Comparison of ENCODE assay signal across 21 cellular contexts in the genomic region with DNA sequence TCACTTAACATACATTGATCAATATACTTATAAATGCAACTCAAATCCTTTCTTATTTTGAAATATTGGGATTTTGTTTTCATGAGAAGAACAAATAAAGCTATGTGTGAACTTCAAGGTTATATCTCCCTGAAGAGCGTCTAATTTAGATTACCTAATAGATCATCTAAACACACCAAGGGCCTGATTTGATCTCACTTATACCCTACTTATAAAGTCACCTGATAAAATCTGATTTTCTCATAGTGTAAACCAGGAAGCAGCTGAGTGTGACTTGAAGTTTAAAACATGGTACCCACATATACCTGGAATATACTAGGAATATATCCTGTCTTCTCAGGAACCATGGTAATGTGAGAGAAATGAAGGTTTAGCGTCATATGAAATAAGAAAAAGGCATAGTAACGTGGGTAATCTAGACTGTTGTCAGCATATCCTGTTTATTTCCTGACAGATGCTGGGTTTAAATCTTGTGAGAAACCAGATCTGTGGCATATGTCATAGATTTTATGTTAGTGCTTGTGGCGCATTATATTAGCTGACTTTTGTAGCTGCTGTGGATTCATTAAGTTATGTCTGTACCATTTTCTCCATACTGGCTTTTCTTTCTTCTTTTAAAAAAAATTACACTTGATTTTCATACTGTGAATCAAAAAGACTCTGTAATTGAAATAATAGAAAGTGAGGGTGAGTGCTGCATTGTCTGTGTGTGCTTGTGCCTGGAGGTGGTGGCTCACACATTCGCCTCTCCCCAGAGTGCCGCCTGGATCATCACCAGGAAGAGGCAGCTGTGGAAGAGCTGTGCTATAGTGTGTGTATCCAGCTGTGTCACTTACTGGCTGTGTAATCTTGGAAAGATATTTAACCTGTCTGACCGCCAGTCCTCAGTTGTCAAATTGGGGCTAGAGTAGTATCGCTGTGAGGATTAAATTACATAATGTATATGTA.
A peak's percentile ranks its signal among the peaks of the same experiment; 100 is the strongest.
DNase-seq lines count a peak whose midpoint lies in the region; ATAC-seq, FAIRE-seq and TF ChIP-seq lines count a peak whose summit lies in the region.
"Had no signal": no experiment of that assay in that cellular context is flagged by ENCODE, and none has a peak within 500 bp of the region (broad histone marks: within the 10 kb centered on the region; RNA-seq: fewer than 3 reads in every experiment).

No MANE protein-coding gene starts in this region.

- H2BK120ac ChIP-seq in H1 (replicated peaks; ENCODE audit: low read depth, low read length) = no peak overlapping the region

- H3K9me2 ChIP-seq in Loucy (replicated peaks; ENCODE audit: low read depth, low read length) = no peaks in the 10 kb centered on the region

- no peak for TF ChIP-seq RAD21 in H1 (IDR thresholded peaks at IDR 0.05 in 1 of 2, conservative IDR thresholded peaks at IDR 0.05 in 1 of 2; ENCODE audit: low read depth in 2 of 2, low read length in 2 of 2)

- H4K20me1 ChIP-seq in Loucy (ENCODE audit: insufficient read depth, low read length, poor library complexity, severe bottlenecking) = no peaks in the 10 kb centered on the region
- H4K20me1 ChIP-seq in H1 (replicated peaks in 1 of 2; ENCODE audit: control insufficient read depth in 1 of 2, insufficient read depth in 2 of 2, low read length in 2 of 2) = no peaks in the 10 kb centered on the region

- no peak overlapping the region for H4K5ac ChIP-seq in H1 (ENCODE audit: insufficient read length, low read depth, low read length)

- FAIRE-seq in H1 (lab: Jason Lieb, UNC) = no peak
- FAIRE-seq: keratinocyte, pancreas had no signal

- H3K9ac ChIP-seq in Loucy (ENCODE audit: low read depth, low read length, poor library complexity, severe bottlenecking) (peak overlapping the region; percentile 56), H1 (replicated peaks in 1 of 4; ENCODE audit: extremely low read depth in 1 of 4, low read depth in 3 of 4, low read length in 3 of 4) (no peak overlapping the region)

- no peak overlapping the region for H2BK20ac ChIP-seq in H1 (ENCODE audit: low read length)

- no peaks in the 10 kb centered on the region for H3K79me1 ChIP-seq in H1 (ENCODE audit: low read depth, low read length)

- H3K36me3 Mint-ChIP-seq in activated CD4-positive, alpha-beta T cell treated with anti-CD3 and anti-CD28 coated beads for 36 hours (ENCODE audit: low read depth) = no peaks in the 10 kb centered on the region
- H3K36me3 Mint-ChIP-seq: stimulated activated naive B cell treated with anti-CD40 and anti-IgM and Interleukin-4, amounts not matched to agents 10 μg/mL and 1 μg/mL and 100 μg/mL, for 72 hours had no signal

- H3K4me3 Mint-ChIP-seq in activated CD4-positive, alpha-beta T cell treated with anti-CD3 and anti-CD28 coated beads for 36 hours = no peak overlapping the region
- H3K4me3 Mint-ChIP-seq: stimulated activated naive B cell treated with anti-CD40 and anti-IgM and Interleukin-4, amounts not matched to agents 10 μg/mL and 1 μg/mL and 100 μg/mL, for 72 hours had no signal

- H3K18ac ChIP-seq in H1 (ENCODE audit: extremely low read depth, low read length) = no peak overlapping the region

- H3K27me3 ChIP-seq in Loucy (ENCODE audit: insufficient read depth, low read length, poor library complexity, severe bottlenecking) (no peaks in the 10 kb centered on the region), H1 (replicated peaks in 1 of 4; ENCODE audit: control insufficient read depth in 3 of 4, extremely low read depth in 1 of 4, insufficient read depth in 3 of 4, low read length in 3 of 4) (no peaks in the 10 kb centered on the region)
- H3K27me3 ChIP-seq: pancreas, sigmoid colon had no signal

- H3K23me2 ChIP-seq in H1 (ENCODE audit: low read depth, low read length) = no peaks in the 10 kb centered on the region

- H3K4me1 ChIP-seq in Loucy (ENCODE audit: insufficient read depth, low read length, poor library complexity, severe bottlenecking) (peaks cover 52% of the 10 kb centered on the region), H1 (replicated peaks in 1 of 4; ENCODE audit: control insufficient read depth in 3 of 4, insufficient read depth in 4 of 4, low read length in 3 of 4) (peaks cover 0 to 13% (median 8%) of the 10 kb centered on the region in 4 experiments; a peak in 4 of 7 replicates)
- H3K4me1 ChIP-seq: pancreas, sigmoid colon had no signal

- H3K79me2 ChIP-seq in Loucy (ENCODE audit: insufficient read depth, low read length) (no peaks in the 10 kb centered on the region), H1 (ENCODE audit: control insufficient read depth in 1 of 2, insufficient read depth in 2 of 2, low read length in 2 of 2) (no peaks in the 10 kb centered on the region)

- no peak overlapping the region for H3K56ac ChIP-seq in H1 (replicated peaks; ENCODE audit: insufficient read length, low read depth, low read length)

- no peak for ATAC-seq in activated CD4-positive, alpha-beta T cell treated with anti-CD3 and anti-CD28 coated beads for 36 hours
- ATAC-seq in GM18502 (IDR thresholded peaks at IDR 0.05; ENCODE audit: poor library complexity, unreplicated experiment) = no peak
- ATAC-seq: pancreas; PC-3; stimulated activated naive B cell treated with anti-CD40 and anti-IgM and Interleukin-4, amounts not matched to agents 10 μg/mL and 1 μg/mL and 100 μg/mL, for 72 hours had no signal

- H3K9me3 Mint-ChIP-seq in activated CD4-positive, alpha-beta T cell treated with anti-CD3 and anti-CD28 coated beads for 36 hours (ENCODE audit: low read depth) = no peaks in the 10 kb centered on the region
- H3K9me3 Mint-ChIP-seq: stimulated activated naive B cell treated with anti-CD40 and anti-IgM and Interleukin-4, amounts not matched to agents 10 μg/mL and 1 μg/mL and 100 μg/mL, for 72 hours had no signal

- no peak overlapping the region for H2BK15ac ChIP-seq in H1 (ENCODE audit: low read length)

- peaks cover 5% of the 10 kb centered on the region for H3K27me3 Mint-ChIP-seq in activated CD4-positive, alpha-beta T cell treated with anti-CD3 and anti-CD28 coated beads for 36 hours
- H3K27me3 Mint-ChIP-seq: stimulated activated naive B cell treated with anti-CD40 and anti-IgM and Interleukin-4, amounts not matched to agents 10 μg/mL and 1 μg/mL and 100 μg/mL, for 72 hours had no signal

- no peak for DNase-seq in activated CD4-positive, alpha-beta T cell treated with anti-CD3 and anti-CD28 coated beads for 36 hours
- no peak for DNase-seq in activated CD4-positive, alpha-beta T cell treated with anti-CD3 and anti-CD28 coated beads, Interleukin-2, amount 50 U/mL, for 1 hour
- DNase-seq in NCI-H510A treated with DMSO at 0.1 percent for 48 hours (lab: John Stamatoyannopoulos, UW) (peak; percentile 80), H1 (ENCODE audit: low read depth in 1 of 2, low spot score in 2 of 2) (no peak), KG1 (lab: John Stamatoyannopoulos, UW) (no peak), posterior cingulate gyrus (no peak)
- DNase-seq: ACHN; activated gamma-delta T cell treated with Interleukin-2 at 50 U/mL for 16 hours; amniotic stem cell; foreskin fibroblast; hippocampal formation; NCI-H446; pancreas; PC-3; SIG-M5; sigmoid colon; stimulated activated naive B cell treated with anti-CD40 and anti-IgM and Interleukin-4, amounts not matched to agents 10 μg/mL and 1 μg/mL and 100 μg/mL, for 72 hours had no signal

- no peak overlapping the region for H3K14ac ChIP-seq in H1 (ENCODE audit: insufficient read length)

- no peak overlapping the region for H3K27ac ChIP-seq in H1 (ENCODE audit: low read depth, low read length)
- H3K27ac ChIP-seq: epithelial cell of prostate, pancreas, sigmoid colon had no signal

- CTCF ChIA-PET in activated CD4-positive, alpha-beta T cell treated with anti-CD3 and anti-CD28 coated beads for 36 hours (lab: Charles Lee) = interaction anchor here (0.6 to 2.4 kb wide), 6 partner anchors 13 to 105 kb away, joined by 3 to 12 read pairs (median 5); no protein-coding TSS in a partner anchor
- CTCF ChIA-PET in H1 (lab: Charles Lee; ENCODE audit: partially characterized antibody) = interaction anchor here (0.6 to 4.9 kb wide), 22 partner anchors 9 to 1063 kb away, joined by 3 to 21 read pairs (median 4); no protein-coding TSS in a partner anchor

- H3K36me3 ChIP-seq in Loucy (ENCODE audit: insufficient read depth, low read length) (no peaks in the 10 kb centered on the region), H1 (ENCODE audit: control insufficient read depth in 2 of 4, insufficient read depth in 4 of 4, low read length in 3 of 4) (no peaks in the 10 kb centered on the region)
- H3K36me3 ChIP-seq: pancreas, sigmoid colon had no signal

- no peak overlapping the region for H2BK5ac ChIP-seq in H1 (ENCODE audit: low read depth, low read length)

- TF ChIP-seq CTCF in Loucy (conservative IDR thresholded peaks at IDR 0.05; ENCODE audit: low read length) = no peak
- no peak for TF ChIP-seq CTCF in H1 (IDR thresholded peaks at IDR 0.05; ENCODE audit: control extremely low read depth in 1 of 3, insufficient read depth in 1 of 3, low read depth in 1 of 3, low read length in 3 of 3)

- H2BK12ac ChIP-seq in H1 (ENCODE audit: low read depth, low read length) = no peak overlapping the region

- H2AFZ ChIP-seq in Loucy (ENCODE audit: low read length) = no peak overlapping the region
- H2AFZ ChIP-seq in H1 (ENCODE audit: low read length) = 0 out of 2 replicates have a peak overlapping the region, but pooled peaks have one; percentile 12

- H3K23ac ChIP-seq in H1 (ENCODE audit: insufficient read length) = no peak overlapping the region

- intact Hi-C loops in activated CD4-positive, alpha-beta T cell treated with anti-CD3 and anti-CD28 coated beads for 36 hours (cut with DNase I, micrococcal nuclease) = no loop called here
- intact Hi-C loops in posterior cingulate gyrus (cut with DNase I) = no loop called here

- TF ChIP-seq POLR2A in H1 (IDR thresholded peaks at IDR 0.05; ENCODE audit: control extremely low read depth in 1 of 2, low read depth in 2 of 2, low read length in 2 of 2) = no peak

- H4K8ac ChIP-seq in H1 (ENCODE audit: extremely low read depth, insufficient read depth, low read length) = no peak overlapping the region

- POLR2A ChIA-PET in activated CD4-positive, alpha-beta T cell treated with anti-CD3 and anti-CD28 coated beads for 36 hours (lab: Charles Lee) = no interaction called here
- POLR2A ChIA-PET in H1 (lab: Charles Lee; ENCODE audit: partially characterized antibody) = interaction anchor here (0.6 to 1.0 kb wide), 2 partner anchors 11 to 17 kb away, joined by 3 read pairs; no protein-coding TSS in a partner anchor

- no peak overlapping the region for H4K91ac ChIP-seq in H1 (replicated peaks; ENCODE audit: insufficient read length, low read length)

- peaks cover 22% of the 10 kb centered on the region for H3K4me1 Mint-ChIP-seq in activated CD4-positive, alpha-beta T cell treated with anti-CD3 and anti-CD28 coated beads for 36 hours

- H3K4me2 ChIP-seq in Loucy (ENCODE audit: low read depth, low read length, poor library complexity, severe bottlenecking) (peak overlapping the region; percentile 71), H1 (ENCODE audit: insufficient read depth in 1 of 2, low read depth in 2 of 2, low read length in 2 of 2) (no peak overlapping the region)

- H3K9me3 ChIP-seq in Loucy (ENCODE audit: insufficient read depth, low read depth, low read length) (no peaks in the 10 kb centered on the region), H1 (ENCODE audit: insufficient read depth in 2 of 2, low read depth in 1 of 2, low read length in 1 of 2) (no peaks in the 10 kb centered on the region)
- H3K9me3 ChIP-seq: pancreas, sigmoid colon had no signal

- peak overlapping the region; percentile 13 for H3K27ac Mint-ChIP-seq in activated CD4-positive, alpha-beta T cell treated with anti-CD3 and anti-CD28 coated beads for 36 hours
- H3K27ac Mint-ChIP-seq: stimulated activated naive B cell treated with anti-CD40 and anti-IgM and Interleukin-4, amounts not matched to agents 10 μg/mL and 1 μg/mL and 100 μg/mL, for 72 hours had no signal

- peaks cover 4% of the 10 kb centered on the region for H3F3A ChIP-seq in Loucy (ENCODE audit: low read depth)

- 72% methylated on average over 8 of the region's 8 CpGs; no CpG with 5 or more reads in 1 of the 2 experiments for WGBS in H1 (ENCODE audit: extremely low coverage in 1 of 2, insufficient coverage in 1 of 2, insufficient read length in 1 of 2, insufficient replicate concordance in 2 of 2, low coverage in 1 of 2, low lambda C conversion rate in 2 of 2, missing lambda C conversion rate in 1 of 2), 2 experiments

- TF ChIP-seq EP300 in H1 (IDR thresholded peaks at IDR 0.05; ENCODE audit: borderline replicate concordance in 1 of 2, low read depth in 2 of 2, low read length in 2 of 2) = no peak

- peak overlapping the region; percentile 56 for H3K4me3 ChIP-seq in Loucy (ENCODE audit: low read length, poor library complexity, severe bottlenecking)
- no peak overlapping the region for H3K4me3 ChIP-seq in H1 (ENCODE audit: extremely low read depth in 1 of 4, insufficient read depth in 2 of 4, low read depth in 3 of 4, low read length in 4 of 4)
- H3K4me3 ChIP-seq: pancreas, sigmoid colon had no signal

- no peak overlapping the region for H3K4ac ChIP-seq in H1 (replicated peaks; ENCODE audit: insufficient read length, low read depth, low read length)

- no peak overlapping the region for H2AK5ac ChIP-seq in H1 (ENCODE audit: low read depth, low read length)
